ENCODE assay signal across 23 cellular contexts in genomic region chr7:155620497-155620896, GRCh38.
"Had no signal": no experiment of that assay in that cellular context is flagged by ENCODE, and none has a peak within 500 bp of the region (broad histone marks: within the 10 kb centered on the region; RNA-seq: fewer than 3 reads in every experiment).

No MANE protein-coding gene starts in this region.

- H3K9me2 ChIP-seq: SK-N-SH had no signal

- H3K9me3 ChIP-seq: SK-N-SH had no signal

- FAIRE-seq: HTR-8/SVneo had no signal

- H3K9ac ChIP-seq: SK-N-SH had no signal

- ATAC-seq: Panc1, PC-3 had no signal

- H3K4me2 ChIP-seq: SK-N-SH had no signal

- DNase-seq: KBM-7; MV-4-11; NCI-H1048; NCI-H1105; NCI-H1417; NCI-H1436 treated with DMSO at 0.1 percent for 48 hours; NCI-H1694; NCI-H187 treated with DMSO at 0.1 percent for 48 hours; NCI-H2029 treated with DMSO at 0.1 percent for 48 hours; NCI-H2171 treated with DMSO at 0.1 percent for 48 hours; NCI-H345; NCI-H524; NCI-H526 treated with DMSO at 0.1 percent for 48 hours; NCI-H748 treated with DMSO at 0.1 percent for 48 hours; NK-92 treated with Interleukin-12 subunit alpha and Interleukin-12 subunit beta, amount 100 ng/mL, for 24 hours; PC-3; SHP77; SK-N-SH; SW 1271 had no signal

- H3K27ac ChIP-seq: HL-60, RWPE1 had no signal
